ENCODE assay signal across 19 cellular contexts in the genomic region with DNA sequence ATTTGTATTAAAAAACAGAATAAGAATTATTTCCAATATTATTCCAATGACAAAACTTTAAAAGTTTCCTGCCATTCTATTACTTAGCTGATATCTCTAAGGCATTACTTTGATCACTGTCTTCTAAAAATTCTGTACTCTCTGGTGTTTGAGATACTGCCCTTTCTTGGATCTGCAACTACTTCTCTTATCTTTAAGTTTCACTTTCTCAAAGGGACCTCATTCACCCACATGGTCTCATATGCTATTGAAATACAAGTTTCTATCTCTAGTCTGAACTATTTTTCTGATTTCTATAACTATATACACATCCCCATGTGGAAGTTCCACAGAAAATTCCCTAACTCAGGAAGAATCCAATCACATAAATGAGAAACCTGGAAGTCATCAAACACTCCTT. TPM values are rescaled to one million over a fixed set of nuclear protein-coding genes. Genes with fewer than 3 reads are reported as not detected.
DNase-seq lines count a peak whose midpoint lies in the region; ATAC-seq and TF ChIP-seq lines count a peak whose summit lies in the region.
"Had no signal": no experiment of that assay in that cellular context is flagged by ENCODE, and none has a peak within 500 bp of the region (broad histone marks: within the 10 kb centered on the region; RNA-seq: fewer than 3 reads in every experiment).

No MANE protein-coding gene starts in this region.

- no peak overlapping the region for H3K4me3 ChIP-seq in CD8-positive, alpha-beta T cell (ENCODE audit: low read depth, low read length)
- H3K4me3 ChIP-seq: neural progenitor cell, Peyer's patch, vagina had no signal

- no peaks in the 10 kb centered on the region for H3K9me3 ChIP-seq in CD8-positive, alpha-beta T cell (ENCODE audit: low read length)
- H3K9me3 ChIP-seq: Peyer's patch, vagina had no signal

- no peaks in the 10 kb centered on the region for H3K27me3 Mint-ChIP-seq in CD8-positive, alpha-beta T cell (ENCODE audit: low read depth)
- H3K27me3 Mint-ChIP-seq: CD4-positive, alpha-beta T cell had no signal

- H3K4me1 ChIP-seq in CD8-positive, alpha-beta T cell (ENCODE audit: insufficient read depth, low read length), result no peaks in the 10 kb centered on the region
- H3K4me1 ChIP-seq: neural progenitor cell, Peyer's patch, vagina had no signal

- H3K27ac Mint-ChIP-seq in CD8-positive, alpha-beta T cell, result no peak overlapping the region
- H3K27ac Mint-ChIP-seq: CD4-positive, alpha-beta T cell; neural progenitor cell had no signal

- no peak for TF ChIP-seq CTCF in CD8-positive, alpha-beta T cell (IDR thresholded peaks at IDR 0.05)

- H3K27me3 ChIP-seq in CD8-positive, alpha-beta T cell (ENCODE audit: insufficient read depth, low read length), result no peaks in the 10 kb centered on the region
- H3K27me3 ChIP-seq: neural progenitor cell, Peyer's patch, vagina had no signal

- CTCF ChIA-PET in CD8-positive, alpha-beta T cell (lab: Charles Lee), result no interaction called here

- H3K27ac ChIP-seq in CD8-positive, alpha-beta T cell (ENCODE audit: low read depth, low read length), result no peak overlapping the region
- H3K27ac ChIP-seq: neural progenitor cell, Peyer's patch, vagina had no signal

- ATAC-seq in GM18867 (IDR thresholded peaks at IDR 0.05; ENCODE audit: unreplicated experiment), result peak; percentile 81
- peak; percentile 67 for ATAC-seq in GM21447 (IDR thresholded peaks at IDR 0.05; ENCODE audit: unreplicated experiment)
- ATAC-seq in HG02884 (IDR thresholded peaks at IDR 0.05; ENCODE audit: unreplicated experiment), result peak; percentile 69
- ATAC-seq in HG03520 (IDR thresholded peaks at IDR 0.05; ENCODE audit: unreplicated experiment), result peak; percentile 74
- ATAC-seq in CD8-positive, alpha-beta T cell, result no peak
- ATAC-seq: left colon, SK-N-SH treated with all-trans-retinoic acid at 6 μM for 48 hours had no signal

- intact Hi-C loops in CD8-positive, alpha-beta T cell (cut with DNase I, micrococcal nuclease), result no loop called here

- POLR2A ChIA-PET in CD8-positive, alpha-beta T cell (lab: Charles Lee), result no interaction called here

- H3K4me1 Mint-ChIP-seq in CD8-positive, alpha-beta T cell (ENCODE audit: low read depth), result peaks cover 10% of the 10 kb centered on the region
- H3K4me1 Mint-ChIP-seq: neural progenitor cell had no signal

- peaks cover 3% of the 10 kb centered on the region for H3K9me3 Mint-ChIP-seq in CD8-positive, alpha-beta T cell
- H3K9me3 Mint-ChIP-seq: neural progenitor cell had no signal

- H3K4me3 Mint-ChIP-seq in CD8-positive, alpha-beta T cell, result no peak overlapping the region
- H3K4me3 Mint-ChIP-seq: CD4-positive, alpha-beta T cell; neural progenitor cell had no signal

- DNase-seq in CD8-positive, alpha-beta T cell, result no peak
- no peak for DNase-seq in NCI-H2081 (lab: John Stamatoyannopoulos, UW)
- DNase-seq in anterior cingulate cortex (lab: John Stamatoyannopoulos, UW), result no peak
- no peak for DNase-seq in HUDEP-2 (lab: John Stamatoyannopoulos, UW; ENCODE audit: unreplicated experiment in 76 of 76)
- DNase-seq: activated CD8-positive, alpha-beta memory T cell treated with anti-CD3 and anti-CD28 coated beads, Interleukin-2, amount 50 U/mL, for 4 hours; activated effector memory CD4-positive, alpha-beta T cell treated with anti-CD3 and anti-CD28 coated beads, Interleukin-2, amount 50 U/mL, for 16 hours; CD4-positive, alpha-beta T cell; central memory CD4-positive, alpha-beta T cell; left colon; NCI-H82; Peyer's patch; T1000 had no signal

- H3K36me3 ChIP-seq in CD8-positive, alpha-beta T cell (ENCODE audit: insufficient read depth, low read length), result no peaks in the 10 kb centered on the region
- H3K36me3 ChIP-seq: neural progenitor cell, Peyer's patch, vagina had no signal

- H3K36me3 Mint-ChIP-seq in CD8-positive, alpha-beta T cell, result no peaks in the 10 kb centered on the region
- H3K36me3 Mint-ChIP-seq: neural progenitor cell had no signal

RNA-seq across cellular contexts. Expression of a gene that starts 22.2 kb away (rescaled TPM):
- not detected for total RNA-seq in CD8-positive, alpha-beta T cell
- total RNA-seq: CD4-positive, alpha-beta T cell; left colon; Peyer's patch had no signal
